Comparison of ENCODE assay signal across 9 cellular contexts in the genomic region with DNA sequence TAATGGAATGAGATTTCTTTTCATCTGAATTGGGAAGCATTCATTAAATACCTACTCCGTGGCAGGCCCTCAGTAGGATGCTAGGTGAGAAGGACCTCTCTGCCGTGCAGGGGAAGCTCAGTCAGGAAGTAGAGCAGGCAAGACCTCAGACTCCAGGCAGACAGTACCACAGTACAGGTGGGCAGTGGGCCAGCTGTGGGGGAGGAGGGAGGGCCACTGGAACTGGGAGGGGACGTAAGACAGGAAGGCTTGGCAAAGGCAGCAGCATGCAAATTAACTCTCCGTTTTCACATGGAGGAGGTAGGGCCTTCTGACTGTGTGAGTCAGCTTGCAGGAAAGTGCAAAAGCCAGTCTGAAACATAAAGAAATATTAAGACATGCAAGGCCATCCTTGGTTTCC.
DNase-seq lines count a peak whose midpoint lies in the region; ATAC-seq and TF ChIP-seq lines count a peak whose summit lies in the region.
"Had no signal": no experiment of that assay in that cellular context is flagged by ENCODE, and none has a peak within 500 bp of the region (broad histone marks: within the 10 kb centered on the region; RNA-seq: fewer than 3 reads in every experiment).

No MANE protein-coding gene starts in this region.

- H3K9ac ChIP-seq in smooth muscle cell (ENCODE audit: low read depth), result no peak overlapping the region

- H3K27ac ChIP-seq in gastroesophageal sphincter (peak overlapping the region in 1 of 4 donors; percentile 31), smooth muscle cell (ENCODE audit: low read depth) (no peak overlapping the region)
- H3K27ac ChIP-seq: neutrophil had no signal

- no peak for TF ChIP-seq EP300 in gastroesophageal sphincter (IDR thresholded peaks at IDR 0.05)

- no peaks in the 10 kb centered on the region for H3K9me3 ChIP-seq in gastroesophageal sphincter
- no peaks in the 10 kb centered on the region for H3K9me3 ChIP-seq in smooth muscle cell (replicated peaks; ENCODE audit: low read depth)
- H3K9me3 ChIP-seq: neutrophil had no signal

- no peaks in the 10 kb centered on the region for H4K20me1 ChIP-seq in smooth muscle cell (ENCODE audit: low read depth)

- WGBS in gastroesophageal sphincter (ENCODE audit: low coverage in 1 of 2), 2 donors, result 15 to 29% methylated on average over 4 of the region's 4 CpGs
- WGBS in smooth muscle cell (ENCODE audit: low lambda C conversion rate), result 47% methylated on average over 4 of the region's 4 CpGs

- H2AFZ ChIP-seq in smooth muscle cell (ENCODE audit: low read depth), result peak overlapping the region; percentile 58

- H3K79me2 ChIP-seq in smooth muscle cell (ENCODE audit: low read depth), result no peaks in the 10 kb centered on the region

- peaks cover 0 to 16% (median 7%) of the 10 kb centered on the region in 3 donors for H3K4me1 ChIP-seq in gastroesophageal sphincter
- no peaks in the 10 kb centered on the region for H3K4me1 ChIP-seq in smooth muscle cell (ENCODE audit: low read depth)

- ATAC-seq in HG03342 (IDR thresholded peaks at IDR 0.05; ENCODE audit: unreplicated experiment), result peak; percentile 74
- ATAC-seq in gastroesophageal sphincter, result peak; percentile 79
- ATAC-seq in HG02840 (IDR thresholded peaks at IDR 0.05; ENCODE audit: low FRiP score, unreplicated experiment), result no peak
- ATAC-seq in HG02970 (IDR thresholded peaks at IDR 0.05; ENCODE audit: low FRiP score, unreplicated experiment), result no peak

- H3K4me2 ChIP-seq in smooth muscle cell, result no peak overlapping the region

- no peak overlapping the region for H3K4me3 ChIP-seq in gastroesophageal sphincter
- H3K4me3 ChIP-seq in smooth muscle cell, result no peak overlapping the region

- H3K27me3 ChIP-seq in gastroesophageal sphincter (no peaks in the 10 kb centered on the region), smooth muscle cell (ENCODE audit: low read depth) (no peaks in the 10 kb centered on the region)
- H3K27me3 ChIP-seq: neutrophil had no signal

- no peaks in the 10 kb centered on the region for H3K36me3 ChIP-seq in gastroesophageal sphincter
- H3K36me3 ChIP-seq in smooth muscle cell (ENCODE audit: low read depth), result no peaks in the 10 kb centered on the region
- H3K36me3 ChIP-seq: neutrophil had no signal

- TF ChIP-seq CTCF in gastroesophageal sphincter (IDR thresholded peaks at IDR 0.05) (no peak), smooth muscle cell (IDR thresholded peaks at IDR 0.05; ENCODE audit: borderline replicate concordance, insufficient read depth, poor library complexity, severe bottlenecking) (no peak)

- DNase-seq in COR-L47 (lab: John Stamatoyannopoulos, UW) (peak; percentile 73), RKO (ENCODE audit: low spot score) (peak; percentile 5), smooth muscle cell (lab: John Stamatoyannopoulos, UW; ENCODE audit: unreplicated experiment) (no peak), SKM-1 (lab: John Stamatoyannopoulos, UW; ENCODE audit: unreplicated experiment) (no peak)

- no peaks in the 10 kb centered on the region for H3F3A ChIP-seq in smooth muscle cell (ENCODE audit: low read depth)

- no peak for TF ChIP-seq POLR2A in gastroesophageal sphincter (IDR thresholded peaks at IDR 0.05)

Comparison
In these comparisons a context has a peak if more than half of its experiments do, and no peak if none do; other contexts are left out.
1. DNase-seq: peak in COR-L47 (single experiment) and RKO (single experiment); none in smooth muscle cell (single experiment) and SKM-1 (single experiment).
2. ATAC-seq: peak in HG03342 (single experiment) and gastroesophageal sphincter (single experiment); none in HG02840 (single experiment) and HG02970 (single experiment).